ENCODE assay signal across 16 cellular contexts in the genomic region with DNA sequence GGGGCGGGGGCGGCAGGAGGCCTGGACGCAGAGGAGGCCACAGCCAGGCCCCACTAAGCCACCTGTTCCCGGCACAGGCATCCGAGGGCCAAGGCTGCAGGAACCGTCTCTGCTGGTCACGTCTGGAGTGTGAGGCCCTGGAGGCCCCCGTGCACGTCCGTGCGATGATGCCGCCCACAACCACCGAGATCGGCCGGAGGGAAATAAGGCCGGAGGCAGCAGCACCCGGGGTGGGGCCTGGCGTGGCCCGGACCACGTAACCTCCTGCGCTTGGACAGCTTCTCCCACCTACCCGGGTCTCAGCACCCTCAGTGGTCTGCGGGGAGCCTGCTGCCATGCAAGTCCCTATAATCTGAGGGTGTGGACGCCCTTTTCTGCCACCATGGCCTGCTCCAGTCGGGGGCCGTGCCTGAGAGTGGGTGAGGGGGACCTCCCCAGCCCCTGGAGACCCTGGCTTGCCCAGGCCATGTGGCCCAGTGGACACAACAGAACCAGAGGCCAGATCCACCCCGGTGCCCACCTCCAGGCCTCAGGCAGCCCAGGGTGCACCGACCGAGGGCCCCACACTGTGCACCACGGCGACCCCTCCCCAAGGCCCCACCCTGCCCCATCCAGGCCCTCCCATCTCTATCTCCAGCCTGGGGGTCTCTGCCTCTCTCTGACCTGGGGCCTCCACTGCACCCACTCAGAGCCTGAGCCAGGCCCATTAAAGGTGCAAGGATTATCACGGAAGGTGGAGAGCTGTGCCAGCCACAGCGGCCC.
DNase-seq lines count a peak whose midpoint lies in the region; ATAC-seq, FAIRE-seq and TF ChIP-seq lines count a peak whose summit lies in the region.
"Had no signal": no experiment of that assay in that cellular context is flagged by ENCODE, and none has a peak within 500 bp of the region (broad histone marks: within the 10 kb centered on the region; RNA-seq: fewer than 3 reads in every experiment).

No MANE protein-coding gene starts in this region.

- no peak for TF ChIP-seq EP300 in H1 (IDR thresholded peaks at IDR 0.05; ENCODE audit: borderline replicate concordance in 1 of 2, low read depth in 2 of 2, low read length in 2 of 2)

- TF ChIP-seq RAD21 in H1 (IDR thresholded peaks at IDR 0.05 in 1 of 2, conservative IDR thresholded peaks at IDR 0.05 in 1 of 2; ENCODE audit: low read depth in 2 of 2, low read length in 2 of 2), result no peak

- TF ChIP-seq POLR2A in H1 (IDR thresholded peaks at IDR 0.05; ENCODE audit: control extremely low read depth in 1 of 2, low read depth in 2 of 2, low read length in 2 of 2), result no peak

- POLR2A ChIA-PET in H1 (lab: Charles Lee; ENCODE audit: partially characterized antibody), result interaction anchor here (0.8 kb wide), 1 partner anchor 76 kb away, joined by 3 read pairs; no protein-coding TSS in a partner anchor

- no peak overlapping the region for H3K4me2 ChIP-seq in H1 (ENCODE audit: insufficient read depth in 1 of 2, low read depth in 2 of 2, low read length in 2 of 2)

- H3K23me2 ChIP-seq in H1 (ENCODE audit: low read depth, low read length), result no peaks in the 10 kb centered on the region

- 88% methylated on average over 28 of the region's 33 CpGs; no CpG with 5 or more reads in 1 of the 2 experiments for WGBS in H1 (ENCODE audit: extremely low coverage in 1 of 2, insufficient coverage in 1 of 2, insufficient read length in 1 of 2, insufficient replicate concordance in 2 of 2, low coverage in 1 of 2, low lambda C conversion rate in 2 of 2, missing lambda C conversion rate in 1 of 2), 2 experiments

- no peaks in the 10 kb centered on the region for H3K9me3 Mint-ChIP-seq in stimulated activated effector memory CD8-positive, alpha-beta T cell treated with anti-CD3 and anti-CD28 coated beads, Interleukin-12 subunit alpha, Interleukin-12 subunit beta, amount 100 ng/mL, for 72 hours

- H3K18ac ChIP-seq in H1 (ENCODE audit: extremely low read depth, low read length), result 0 out of 2 replicates have a peak overlapping the region, but pooled peaks have one; percentile 19

- peak; percentile 23 for FAIRE-seq in HTR-8/SVneo (lab: Jason Lieb, UNC)
- no peak for FAIRE-seq in H1 (lab: Jason Lieb, UNC)
- FAIRE-seq: A204.1, D721Med, GM12891, GM19239 had no signal

- H4K8ac ChIP-seq in H1 (ENCODE audit: extremely low read depth, insufficient read depth, low read length), result peak overlapping the region; percentile 80; the same call in 1 of the 2 replicates

- DNase-seq in Right ventricle myocardium inferior (ENCODE audit: missing footprints) (peak; percentile 60), left ventricle myocardium inferior (no peak), HTR-8/SVneo (ENCODE audit: insufficient read length, low spot score) (no peak), H1 (ENCODE audit: low read depth in 1 of 2, low spot score in 2 of 2) (no peak), NCI-H748 (lab: John Stamatoyannopoulos, UW; ENCODE audit: unreplicated experiment) (no peak)
- DNase-seq in stimulated activated effector memory CD8-positive, alpha-beta T cell treated with anti-CD3 and anti-CD28 coated beads, Interleukin-12 subunit alpha, Interleukin-12 subunit beta, amount 100 ng/mL, for 72 hours (ENCODE audit: low spot score in 2 of 2), result no peak
- DNase-seq in effector memory CD4-positive, alpha-beta T cell, result no peak
- DNase-seq: CD4-positive, alpha-beta memory T cell; KBM-7; NCI-H1694 treated with DMSO at 0.1 percent for 48 hours; NCI-H524 treated with DMSO at 0.1 percent for 48 hours had no signal

- H3K27ac Mint-ChIP-seq in stimulated activated effector memory CD8-positive, alpha-beta T cell treated with anti-CD3 and anti-CD28 coated beads, Interleukin-12 subunit alpha, Interleukin-12 subunit beta, amount 100 ng/mL, for 72 hours, result peak overlapping the region; percentile 20
- H3K27ac Mint-ChIP-seq: CD4-positive, alpha-beta memory T cell had no signal

- H3K9me3 ChIP-seq in left ventricle myocardium inferior (replicated peaks) (no peaks in the 10 kb centered on the region), H1 (ENCODE audit: insufficient read depth in 2 of 2, low read depth in 1 of 2, low read length in 1 of 2) (peaks cover 0 to 3% of the 10 kb centered on the region in 2 experiments; a peak in 1 of 4 replicates)
- no peaks in the 10 kb centered on the region for H3K9me3 ChIP-seq in effector memory CD4-positive, alpha-beta T cell (ENCODE audit: control insufficient read depth, low read length)

- no peak overlapping the region for H3K14ac ChIP-seq in H1 (ENCODE audit: insufficient read length)

- no peak overlapping the region for H3K23ac ChIP-seq in H1 (ENCODE audit: insufficient read length)

- H3K4me1 ChIP-seq in left ventricle myocardium inferior (peaks cover 4% of the 10 kb centered on the region), H1 (replicated peaks in 1 of 4; ENCODE audit: control insufficient read depth in 3 of 4, insufficient read depth in 4 of 4, low read length in 3 of 4) (peaks cover 0 to 16% (median 11%) of the 10 kb centered on the region in 4 experiments; a peak in 6 of 7 replicates)
- H3K4me1 ChIP-seq in effector memory CD4-positive, alpha-beta T cell (ENCODE audit: control insufficient read depth, insufficient read depth, low read length, poor library complexity, severe bottlenecking), result no peaks in the 10 kb centered on the region

- H4K20me1 ChIP-seq in H1 (replicated peaks in 1 of 2; ENCODE audit: control insufficient read depth in 1 of 2, insufficient read depth in 2 of 2, low read length in 2 of 2), result no peaks in the 10 kb centered on the region

- H2AFZ ChIP-seq in H1 (ENCODE audit: low read length), result no peak overlapping the region

- peak overlapping the region; percentile 91 for H4K91ac ChIP-seq in H1 (replicated peaks; ENCODE audit: insufficient read length, low read length)

- H3K27ac ChIP-seq in left ventricle myocardium inferior (replicated peaks), result no peak overlapping the region
- H3K27ac ChIP-seq in H1 (ENCODE audit: low read depth, low read length), result no peak overlapping the region
- H3K27ac ChIP-seq in effector memory CD4-positive, alpha-beta T cell (ENCODE audit: insufficient read depth, low read length, poor library complexity, severe bottlenecking), result no peak overlapping the region

- H3K79me1 ChIP-seq in H1 (ENCODE audit: low read depth, low read length), result no peaks in the 10 kb centered on the region

- no peak overlapping the region for H2BK20ac ChIP-seq in H1 (ENCODE audit: low read length)

- no peaks in the 10 kb centered on the region for H3K79me2 ChIP-seq in H1 (ENCODE audit: control insufficient read depth in 1 of 2, insufficient read depth in 2 of 2, low read length in 2 of 2)

- peak overlapping the region; percentile 14; the same call in 1 of the 2 replicates for H2BK12ac ChIP-seq in H1 (ENCODE audit: low read depth, low read length)

- intact Hi-C loops in Right ventricle myocardium inferior (cut with DNase I), result no loop called here
- intact Hi-C loops in left ventricle myocardium inferior (cut with micrococcal nuclease), result no loop called here

- no peak overlapping the region for H2BK15ac ChIP-seq in H1 (ENCODE audit: low read length)

- H3K4me1 Mint-ChIP-seq in stimulated activated effector memory CD8-positive, alpha-beta T cell treated with anti-CD3 and anti-CD28 coated beads, Interleukin-12 subunit alpha, Interleukin-12 subunit beta, amount 100 ng/mL, for 72 hours, result no peaks in the 10 kb centered on the region

- peak overlapping the region; percentile 63 for H3K4ac ChIP-seq in H1 (replicated peaks; ENCODE audit: insufficient read length, low read depth, low read length)

- ATAC-seq in Right ventricle myocardium inferior, result peak; percentile 21
- ATAC-seq in stimulated activated effector memory CD8-positive, alpha-beta T cell treated with anti-CD3 and anti-CD28 coated beads, Interleukin-12 subunit alpha, Interleukin-12 subunit beta, amount 100 ng/mL, for 72 hours, result no peak
- ATAC-seq in HG03045 (IDR thresholded peaks at IDR 0.05; ENCODE audit: unreplicated experiment), result no peak

- no peak for TF ChIP-seq CTCF in left ventricle myocardium inferior (IDR thresholded peaks at IDR 0.05; ENCODE audit: borderline replicate concordance)
- no peak for TF ChIP-seq CTCF in H1 (IDR thresholded peaks at IDR 0.05; ENCODE audit: control extremely low read depth in 1 of 3, insufficient read depth in 1 of 3, low read depth in 1 of 3, low read length in 3 of 3)

- H3K4me3 ChIP-seq in left ventricle myocardium inferior (no peak overlapping the region), H1 (ENCODE audit: extremely low read depth in 1 of 4, insufficient read depth in 2 of 4, low read depth in 3 of 4, low read length in 4 of 4) (no peak overlapping the region)
- H3K4me3 ChIP-seq in effector memory CD4-positive, alpha-beta T cell (ENCODE audit: insufficient read depth, low read depth, low read length, poor library complexity, severe bottlenecking), result no peak overlapping the region

- no peak overlapping the region for H2BK120ac ChIP-seq in H1 (replicated peaks; ENCODE audit: low read depth, low read length)

- no peaks in the 10 kb centered on the region for H3K36me3 ChIP-seq in left ventricle myocardium inferior
- H3K36me3 ChIP-seq in H1 (ENCODE audit: control insufficient read depth in 2 of 4, insufficient read depth in 4 of 4, low read length in 3 of 4), result no peaks in the 10 kb centered on the region
- no peaks in the 10 kb centered on the region for H3K36me3 ChIP-seq in effector memory CD4-positive, alpha-beta T cell (ENCODE audit: control insufficient read depth, insufficient read depth, low read length)

- no peak overlapping the region for H2BK5ac ChIP-seq in H1 (ENCODE audit: low read depth, low read length)

- no peak overlapping the region for H3K56ac ChIP-seq in H1 (replicated peaks; ENCODE audit: insufficient read length, low read depth, low read length)

- H2AK5ac ChIP-seq in H1 (ENCODE audit: low read depth, low read length), result no peak overlapping the region

- H4K5ac ChIP-seq in H1 (ENCODE audit: insufficient read length, low read depth, low read length), result no peak overlapping the region

- no peaks in the 10 kb centered on the region for H3K36me3 Mint-ChIP-seq in stimulated activated effector memory CD8-positive, alpha-beta T cell treated with anti-CD3 and anti-CD28 coated beads, Interleukin-12 subunit alpha, Interleukin-12 subunit beta, amount 100 ng/mL, for 72 hours
- H3K36me3 Mint-ChIP-seq: CD4-positive, alpha-beta memory T cell had no signal

- no peak overlapping the region for H3K9ac ChIP-seq in H1 (replicated peaks in 1 of 4; ENCODE audit: extremely low read depth in 1 of 4, low read depth in 3 of 4, low read length in 3 of 4)

- CTCF ChIA-PET in H1 (lab: Charles Lee; ENCODE audit: partially characterized antibody), result interaction anchor here (1.1 to 2.0 kb wide), 2 partner anchors 10 to 13 kb away, joined by 3 to 4 read pairs; no protein-coding TSS in a partner anchor

- H3K27me3 ChIP-seq in left ventricle myocardium inferior (ENCODE audit: low read depth), result peaks cover 47% of the 10 kb centered on the region
- no peaks in the 10 kb centered on the region; a peak in 1 of 7 replicates for H3K27me3 ChIP-seq in H1 (replicated peaks in 1 of 4; ENCODE audit: control insufficient read depth in 3 of 4, extremely low read depth in 1 of 4, insufficient read depth in 3 of 4, low read length in 3 of 4)
- no peaks in the 10 kb centered on the region for H3K27me3 ChIP-seq in effector memory CD4-positive, alpha-beta T cell (replicated peaks; ENCODE audit: control insufficient read depth, insufficient read depth, low read length, poor library complexity, severe bottlenecking)

- H3K4me3 Mint-ChIP-seq in stimulated activated effector memory CD8-positive, alpha-beta T cell treated with anti-CD3 and anti-CD28 coated beads, Interleukin-12 subunit alpha, Interleukin-12 subunit beta, amount 100 ng/mL, for 72 hours, result no peak overlapping the region
